Comparison of ENCODE assay signal across 10 cellular contexts in the genomic region with DNA sequence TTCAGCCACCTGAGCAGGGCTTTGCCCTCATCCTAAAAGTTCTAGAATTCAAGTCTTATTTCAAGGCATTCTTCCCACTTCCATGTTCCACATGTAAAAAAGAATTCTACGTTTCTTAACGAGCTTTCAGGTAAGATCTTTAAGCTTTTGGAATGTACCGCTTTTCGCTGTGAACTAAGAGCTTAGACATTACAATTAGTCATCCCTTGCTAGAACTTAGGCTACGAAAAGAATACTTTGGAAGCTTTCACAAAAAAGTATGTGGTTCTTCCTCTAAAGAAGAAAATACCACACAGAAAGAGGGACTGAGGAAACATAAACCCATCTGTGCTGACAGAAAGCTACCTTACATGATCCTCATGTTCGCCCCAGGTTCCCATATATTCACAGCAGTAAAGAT. TPM values are rescaled to one million over a fixed set of nuclear protein-coding genes. Genes with fewer than 3 reads are reported as not detected.
DNase-seq lines count a peak whose midpoint lies in the region; ATAC-seq and TF ChIP-seq lines count a peak whose summit lies in the region.
"Had no signal": no experiment of that assay in that cellular context is flagged by ENCODE, and none has a peak within 500 bp of the region (broad histone marks: within the 10 kb centered on the region; RNA-seq: fewer than 3 reads in every experiment).

No MANE protein-coding gene starts in this region.

- TF ChIP-seq POLR2A in HCT116 (IDR thresholded peaks at IDR 0.05; ENCODE audit: borderline replicate concordance, extremely low read depth, insufficient read depth, insufficient read length) (no peak), ovary (IDR thresholded peaks at IDR 0.05) (no peak), lower leg skin (IDR thresholded peaks at IDR 0.05) (no peak)

- H3K9me2 ChIP-seq in HCT116 (ENCODE audit: insufficient read depth) = no peaks in the 10 kb centered on the region

- H3K27ac ChIP-seq in HCT116 (ENCODE audit: low read depth, low read length) (no peak overlapping the region), ovary (peak overlapping the region in 1 of 2 donors; percentile 48)

- H3K36me3 ChIP-seq in HCT116 (ENCODE audit: control insufficient read depth in 1 of 2, insufficient read depth in 2 of 2, low read length in 2 of 2) (peaks cover 0 to 3% of the 10 kb centered on the region in 2 experiments; a peak in 1 of 4 replicates), skeletal muscle satellite cell (ENCODE audit: insufficient read depth, low read length) (no peaks in the 10 kb centered on the region), ovary (no peaks in the 10 kb centered on the region)

- no peak for TF ChIP-seq RAD21 in HCT116 (IDR thresholded peaks at IDR 0.05; ENCODE audit: low read depth)

- no peaks in the 10 kb centered on the region for H3K9me3 ChIP-seq in HCT116 (ENCODE audit: control insufficient read depth in 1 of 2, insufficient read depth in 1 of 2, low read depth in 1 of 2, low read length in 2 of 2)
- no peaks in the 10 kb centered on the region for H3K9me3 ChIP-seq in skeletal muscle satellite cell (replicated peaks; ENCODE audit: low read length)
- no peaks in the 10 kb centered on the region for H3K9me3 ChIP-seq in ovary

- no peak for TF ChIP-seq CTCF in HCT116 (IDR thresholded peaks at IDR 0.05 in 2 of 3, conservative IDR thresholded peaks at IDR 0.05 in 1 of 3; ENCODE audit: borderline replicate concordance in 1 of 3, insufficient read depth in 1 of 3, low read depth in 2 of 3, low read length in 2 of 3)
- no peak for TF ChIP-seq CTCF in WI38 (IDR thresholded peaks at IDR 0.05; ENCODE audit: low read depth, low read length)
- no peak for TF ChIP-seq CTCF in fibroblast of the aortic adventitia (IDR thresholded peaks at IDR 0.05; ENCODE audit: insufficient read depth, low read length)
- no peak for TF ChIP-seq CTCF in ovary (IDR thresholded peaks at IDR 0.05)
- no peak for TF ChIP-seq CTCF in lower leg skin (IDR thresholded peaks at IDR 0.05)

- no peak for DNase-seq in HCT116 (ENCODE audit: low read depth, low spot score)
- peak; percentile 37 for DNase-seq in fibroblast of the aortic adventitia (ENCODE audit: low read depth)
- DNase-seq in DMS114 treated with DMSO at 0.1 percent for 48 hours (lab: John Stamatoyannopoulos, UW; ENCODE audit: unreplicated experiment) = no peak
- no peak for DNase-seq in hepatic stellate cell (ENCODE audit: low spot score)
- DNase-seq in ovary = no peak
- DNase-seq in lower leg skin (ENCODE audit: low spot score in 2 of 2) = no peak

- H4K20me1 ChIP-seq in HCT116 (ENCODE audit: insufficient read depth) = no peaks in the 10 kb centered on the region; the same call in 1 of the 2 replicates

- H3K4me3 ChIP-seq in HCT116 (replicated peaks in 1 of 2; ENCODE audit: low read depth in 1 of 2, low read length in 2 of 2) (peak overlapping the region; percentile 89 to 92), WI38 (ENCODE audit: low read depth, low read length) (peak overlapping the region; percentile 83), fibroblast of the aortic adventitia (ENCODE audit: low read depth, low read length) (peak overlapping the region; percentile 80), skeletal muscle satellite cell (ENCODE audit: low read length) (peak overlapping the region; percentile 91), ovary (no peak overlapping the region), lower leg skin (ENCODE audit: low read depth, poor library complexity, severe bottlenecking) (no peak overlapping the region)

- CTCF ChIA-PET in HCT116 (lab: Charles Lee) = no interaction called here

- no peaks in the 10 kb centered on the region for H3K27me3 ChIP-seq in HCT116 (ENCODE audit: insufficient read depth, low read length)
- H3K27me3 ChIP-seq in skeletal muscle satellite cell (ENCODE audit: control insufficient read depth, insufficient read depth, low read length) = no peaks in the 10 kb centered on the region
- H3K27me3 ChIP-seq in ovary = no peaks in the 10 kb centered on the region

- H3K4me1 ChIP-seq in HCT116 (ENCODE audit: control insufficient read depth in 1 of 2, insufficient read depth in 2 of 2, low read length in 2 of 2) (peaks cover 5 to 46% of the 10 kb centered on the region in 2 experiments), skeletal muscle satellite cell (ENCODE audit: control insufficient read depth, insufficient read depth, low read length) (peaks cover 11% of the 10 kb centered on the region), ovary (ENCODE audit: insufficient read depth) (no peaks in the 10 kb centered on the region)

- whole genome bisulfite sequencing in ovary, 3 donors = 53 to 60% (median 55%) methylated on average over 6 of the region's 6 CpGs
- WGBS in lower leg skin, 2 donors = 58 to 59% methylated on average over 6 of the region's 6 CpGs

- ATAC-seq in HCT116 = no peak

- intact Hi-C loops in HCT116 (cut with micrococcal nuclease) (loop anchor here (5.0 kb wide), 1 partner anchor 36 kb away; no protein-coding TSS in a partner anchor), ovary (cut with DNase I) (loop anchor here in 1 of 4 donors (5.0 kb wide), 1 partner anchor 36 kb away; no protein-coding TSS in a partner anchor), lower leg skin (cut with DNase I; ENCODE audit: low total_unique reads) (no loop called here)

- H3K79me2 ChIP-seq in HCT116 (ENCODE audit: insufficient read depth, low read length) = peaks cover 64% of the 10 kb centered on the region

- H3K9ac ChIP-seq in HCT116 (ENCODE audit: low read length) (peak overlapping the region; percentile 83), skeletal muscle satellite cell (ENCODE audit: low read depth, low read length) (peak overlapping the region; percentile 82)

- no peak overlapping the region for H2AFZ ChIP-seq in HCT116 (ENCODE audit: low read depth, low read length, poor library complexity, severe bottlenecking)

- peak overlapping the region; percentile 90 for H3K4me2 ChIP-seq in HCT116 (ENCODE audit: low read length)
- peak overlapping the region; percentile 98 for H3K4me2 ChIP-seq in skeletal muscle satellite cell (ENCODE audit: low read length)

- RAD21 ChIA-PET in HCT116 (lab: Charles Lee; ENCODE audit: low non-redundant PET in 1 of 2, low total read pairs in 2 of 2, uncharacterized antibody in 2 of 2, unreplicated experiment in 2 of 2) = interaction anchor here in 1 of 2 experiments (1.5 kb wide), 1 partner anchor 53 kb away, joined by 3 read pairs; no protein-coding TSS in a partner anchor

- TF ChIP-seq EP300 in ovary (IDR thresholded peaks at IDR 0.05) = no peak

- POLR2A ChIA-PET in HCT116 (lab: Charles Lee) = interaction anchor here (2.0 kb wide), 1 partner anchor 34 kb away, joined by 4 read pairs; a partner anchor contains a TSS

- no TSS peak for BruUV-seq in HCT116 (replicated peaks; lab: Mats Ljungman, UMichigan)

RNA-seq across cellular contexts. Expression of a gene that starts 1.9 kb away (rescaled TPM):
- total RNA-seq in HCT116 (2021; ENCODE audit: unreplicated experiment) (133 TPM), fibroblast of the aortic adventitia (ENCODE audit: low replicate concordance) (134 and 196 TPM in 2 replicates), ovary (100 to 1,000 TPM; 190 to 270 (median 252) TPM), lower leg skin (100 to 1,000 TPM; 356 to 592 (median 409) TPM)
- polyA plus RNA-seq in HCT116 (2012) = 143 and 145 TPM in 2 replicates
- 77.3 and 92.8 TPM in 2 replicates for total RNA-seq in skeletal muscle satellite cell (2012; rRNA removed)
- 100 to 1,000 TPM; 156 to 235 TPM for polyA plus RNA-seq in ovary

RNA-seq across cellular contexts. Expression of a gene that starts 2.2 kb away (rescaled TPM):
- 10.8 TPM for total RNA-seq in HCT116 (2021; ENCODE audit: unreplicated experiment)
- 16.3 and 16.9 TPM in 2 replicates for polyA plus RNA-seq in HCT116 (2012)
- 0.98 and 8.9 TPM in 2 replicates for total RNA-seq in fibroblast of the aortic adventitia (ENCODE audit: low replicate concordance)
- total RNA-seq in skeletal muscle satellite cell (2012; rRNA removed) = 3.0 and 6.1 TPM in 2 replicates
- total RNA-seq in ovary = 10 to 100 TPM in 3 of 7 donors, 1 to 10 TPM in 4; 7.2 to 21.0 (median 9.5) TPM
- 10 to 100 TPM in 1 of 2 donors, 1 to 10 TPM in 1; 9.6 to 20.9 TPM for polyA plus RNA-seq in ovary
- total RNA-seq in lower leg skin = 10 to 100 TPM in 1 of 4 donors, 1 to 10 TPM in 3; 1.9 to 16.9 (median 4.9) TPM

RNA-seq across cellular contexts. Expression of a gene that starts 24.6 kb away (rescaled TPM):
- total RNA-seq in HCT116 (2021; ENCODE audit: unreplicated experiment) = 63.9 TPM
- polyA plus RNA-seq in HCT116 (2012) = 82.9 and 85.9 TPM in 2 replicates
- total RNA-seq in fibroblast of the aortic adventitia (ENCODE audit: low replicate concordance) = 99.0 and 220 TPM in 2 replicates
- 115 and 174 TPM in 2 replicates for total RNA-seq in skeletal muscle satellite cell (2012; rRNA removed)
- 10 to 100 TPM; 64.0 to 99.7 (median 71.0) TPM for total RNA-seq in ovary
- polyA plus RNA-seq in ovary = 100 to 1,000 TPM; 110 to 118 TPM
- 100 to 1,000 TPM in 2 of 4 donors, 10 to 100 TPM in 2; 83.6 to 112 (median 99.9) TPM for total RNA-seq in lower leg skin

RNA-seq across cellular contexts. Expression of a gene that starts 27.2 kb away (rescaled TPM):
- not detected for total RNA-seq in HCT116 (2021; ENCODE audit: unreplicated experiment)
- not detected in 2 replicates for polyA plus RNA-seq in HCT116 (2012)
- total RNA-seq in fibroblast of the aortic adventitia (ENCODE audit: low replicate concordance) = not detected in 2 replicates
- under 0.01 TPM in 1 of 2 replicates, not detected in the other for total RNA-seq in skeletal muscle satellite cell (2012; rRNA removed)
- total RNA-seq in ovary = not detected
- polyA plus RNA-seq in ovary = not detected
- total RNA-seq in lower leg skin = not detected
- total RNA-seq: activated CD8-positive, alpha-beta memory T cell treated with anti-CD3 and anti-CD28 coated beads for 36 hours; ureter had no signal

RNA-seq across cellular contexts. Expression of a gene that starts 34.0 kb away (rescaled TPM):
- total RNA-seq in HCT116 (2021; ENCODE audit: unreplicated experiment) (65.6 TPM), fibroblast of the aortic adventitia (ENCODE audit: low replicate concordance) (24.5 and 49.5 TPM in 2 replicates), ovary (10 to 100 TPM; 11.1 to 28.4 (median 20.8) TPM), lower leg skin (10 to 100 TPM in 3 of 4 donors, 1 to 10 TPM in 1; 5.0 to 27.8 (median 24.9) TPM)
- polyA plus RNA-seq in HCT116 (2012) = 97.2 and 98.8 TPM in 2 replicates
- 26.6 and 34.0 TPM in 2 replicates for total RNA-seq in skeletal muscle satellite cell (2012; rRNA removed)
- 10 to 100 TPM; 30.5 to 44.4 TPM for polyA plus RNA-seq in ovary

Comparison
In these comparisons a context has a peak if more than half of its experiments do, and no peak if none do; other contexts are left out.
1. H3K4me3 ChIP-seq: peak in HCT116 (2 of 2), WI38 (single experiment), fibroblast of the aortic adventitia (single experiment) and skeletal muscle satellite cell (single experiment); none in ovary (single experiment) and lower leg skin (single experiment).